Comparison of ENCODE assay signal across 33 cellular contexts in the genomic region with DNA sequence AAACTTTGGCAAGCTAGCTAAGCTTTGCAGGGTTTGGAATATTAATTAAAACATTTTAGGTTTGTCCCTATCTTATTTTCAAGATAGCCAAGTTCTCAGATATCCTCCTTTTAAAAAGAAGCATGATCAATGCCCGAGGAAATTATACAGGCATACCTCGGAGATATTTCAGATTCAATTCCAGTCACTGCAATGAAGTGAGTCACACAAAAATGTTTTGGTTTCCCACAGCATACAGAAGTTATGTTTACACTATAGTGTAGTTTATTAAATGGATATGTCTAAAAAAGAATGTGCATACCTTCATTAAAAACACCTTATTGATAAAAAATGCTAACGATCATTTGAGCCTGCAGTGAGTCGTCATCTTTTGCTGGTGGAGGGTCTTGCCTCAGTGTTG.
"Had no signal": no experiment of that assay in that cellular context is flagged by ENCODE, and none has a peak within 500 bp of the region (broad histone marks: within the 10 kb centered on the region; RNA-seq: fewer than 3 reads in every experiment).

No MANE protein-coding gene starts in this region.

- H3K27ac ChIP-seq: adrenal gland, cardiac muscle cell, KMS-11, Peyer's patch, VCaP had no signal

- H3K36me3 ChIP-seq: adrenal gland, cardiac muscle cell, Peyer's patch had no signal

- H3K27me3 ChIP-seq: adrenal gland, cardiac muscle cell, Peyer's patch had no signal

- H3K4me2 ChIP-seq: KMS-11 had no signal

- H3K4me1 ChIP-seq: Peyer's patch had no signal

- DNase-seq: activated B cell treated with CpG ODN at 0.5 μM for 24 hours; activated CD4-positive, alpha-beta memory T cell treated with anti-CD3 and anti-CD28 coated beads for 36 hours; activated CD4-positive, alpha-beta T cell treated with anti-CD3 and anti-CD28 coated beads for 4 hours; activated CD4-positive, alpha-beta T cell treated with anti-CD3 and anti-CD28 coated beads, Interleukin-2, amount 50 U/mL, for 1 hour; activated CD4-positive, CD25-positive, alpha-beta regulatory T cell treated with anti-CD3 and anti-CD28 coated beads, Interleukin-2, amount 50 U/mL, for 72 hours; activated CD8-positive, alpha-beta memory T cell treated with anti-CD3 and anti-CD28 coated beads, Interleukin-2, amount 50 U/mL, for 4 hours; activated gamma-delta T cell treated with Interleukin-2 at 50 U/mL for 16 hours; activated naive CD4-positive, alpha-beta T cell treated with anti-CD3 and anti-CD28 coated beads for 36 hours; activated T-cell treated with anti-CD3 and anti-CD28 coated beads for 4 hours; activated T-cell treated with anti-CD3 and anti-CD28 coated beads, Interleukin-2, amount 50 U/mL, for 4 hours; adrenal gland; NCI-H1092 treated with DMSO at 0.1 percent for 48 hours; NCI-H1417; NCI-H146; NCI-H187; NCI-H2081; NCI-H2171 treated with DMSO at 0.1 percent for 48 hours; NCI-H2227 treated with DMSO at 0.1 percent for 48 hours; NCI-H446 treated with DMSO at 0.1 percent for 48 hours; NCI-H524; NCI-H748 treated with DMSO at 0.1 percent for 48 hours; NK-92 treated with Interleukin-12 subunit alpha and Interleukin-12 subunit beta, amount 100 ng/mL, for 24 hours; PC-3; Peyer's patch; RPMI8226; SW 1271; T-helper 1 cell; T-helper 2 cell; T-helper 9 cell had no signal

- H3K9ac ChIP-seq: KMS-11 had no signal

- H3K4me3 ChIP-seq: adrenal gland, cardiac muscle cell, Peyer's patch had no signal

- ATAC-seq: activated naive CD4-positive, alpha-beta T cell treated with anti-CD3 and anti-CD28 coated beads, Interleukin-2, amount 50 U/mL, for 72 hours; activated T-cell treated with anti-CD3 and anti-CD28 coated beads, Interleukin-2, amount 50 U/mL, for 4 hours; PC-3 had no signal
